In the genomic region with DNA sequence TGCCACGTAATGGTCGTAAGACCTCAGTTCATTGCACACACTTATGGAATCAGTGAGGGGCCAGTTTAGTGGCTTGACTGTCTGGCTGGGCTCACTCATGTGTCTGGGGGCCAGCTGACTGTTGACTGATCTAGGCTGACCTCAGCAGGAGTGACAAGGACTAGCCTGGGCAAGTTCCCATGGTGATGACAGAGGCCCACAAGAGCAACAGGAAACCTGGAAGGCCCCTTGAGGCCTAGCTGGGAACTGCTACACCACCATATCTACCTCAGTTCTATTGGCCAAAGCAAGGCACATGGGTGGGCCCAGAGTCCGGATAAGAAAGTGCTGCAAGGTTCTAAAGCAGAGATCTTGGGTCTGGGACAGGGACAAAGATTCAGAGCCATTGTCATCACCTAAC, we compare ENCODE assay signal across 9 cellular contexts. TPM values are rescaled to one million over a fixed set of nuclear protein-coding genes. Genes with fewer than 3 reads are reported as not detected.
DNase-seq lines count a peak whose midpoint lies in the region; ATAC-seq and TF ChIP-seq lines count a peak whose summit lies in the region.
"Had no signal": no experiment of that assay in that cellular context is flagged by ENCODE, and none has a peak within 500 bp of the region (broad histone marks: within the 10 kb centered on the region; RNA-seq: fewer than 3 reads in every experiment).

No MANE protein-coding gene starts in this region.

- no peak overlapping the region for H3K4me3 ChIP-seq in epithelial cell of esophagus (ENCODE audit: low read length)

- POLR2A ChIA-PET in activated CD4-positive, alpha-beta T cell treated with anti-CD3 and anti-CD28 coated beads, Interleukin-2, amount 10 ng/mL, durations not matched to agents 7 days and 5 days (lab: Charles Lee), result no interaction called here

- H3K4me3 Mint-ChIP-seq in activated naive CD4-positive, alpha-beta T cell treated with anti-CD3 and anti-CD28 coated beads, Interleukin-2, amount 10 ng/mL, durations not matched to agents 7 days and 5 days, result no peak overlapping the region
- H3K4me3 Mint-ChIP-seq in stimulated activated naive B cell treated with anti-CD40 and anti-IgM and Interleukin-4, amounts not matched to agents 10 μg/mL and 1 μg/mL and 100 μg/mL, for 72 hours, result no peak overlapping the region
- H3K4me3 Mint-ChIP-seq in activated CD4-positive, alpha-beta T cell treated with anti-CD3 and anti-CD28 coated beads, Interleukin-2, amount 10 ng/mL, durations not matched to agents 7 days and 5 days, result no peak overlapping the region
- H3K4me3 Mint-ChIP-seq: brain had no signal

- H3K9me3 Mint-ChIP-seq in activated naive CD4-positive, alpha-beta T cell treated with anti-CD3 and anti-CD28 coated beads, Interleukin-2, amount 10 ng/mL, durations not matched to agents 7 days and 5 days, result no peaks in the 10 kb centered on the region
- H3K9me3 Mint-ChIP-seq in stimulated activated naive B cell treated with anti-CD40 and anti-IgM and Interleukin-4, amounts not matched to agents 10 μg/mL and 1 μg/mL and 100 μg/mL, for 72 hours, result no peaks in the 10 kb centered on the region
- H3K9me3 Mint-ChIP-seq in activated CD4-positive, alpha-beta T cell treated with anti-CD3 and anti-CD28 coated beads, Interleukin-2, amount 10 ng/mL, durations not matched to agents 7 days and 5 days, result no peaks in the 10 kb centered on the region

- no peaks in the 10 kb centered on the region for H3K36me3 Mint-ChIP-seq in activated naive CD4-positive, alpha-beta T cell treated with anti-CD3 and anti-CD28 coated beads, Interleukin-2, amount 10 ng/mL, durations not matched to agents 7 days and 5 days
- H3K36me3 Mint-ChIP-seq in stimulated activated naive B cell treated with anti-CD40 and anti-IgM and Interleukin-4, amounts not matched to agents 10 μg/mL and 1 μg/mL and 100 μg/mL, for 72 hours, result no peaks in the 10 kb centered on the region
- H3K36me3 Mint-ChIP-seq in activated CD4-positive, alpha-beta T cell treated with anti-CD3 and anti-CD28 coated beads, Interleukin-2, amount 10 ng/mL, durations not matched to agents 7 days and 5 days (ENCODE audit: low read depth), result no peaks in the 10 kb centered on the region
- H3K36me3 Mint-ChIP-seq: brain had no signal

- peaks cover 32% of the 10 kb centered on the region for H3K27me3 Mint-ChIP-seq in activated naive CD4-positive, alpha-beta T cell treated with anti-CD3 and anti-CD28 coated beads, Interleukin-2, amount 10 ng/mL, durations not matched to agents 7 days and 5 days
- peaks cover 6 to 17% of the 10 kb centered on the region in 2 donors for H3K27me3 Mint-ChIP-seq in stimulated activated naive B cell treated with anti-CD40 and anti-IgM and Interleukin-4, amounts not matched to agents 10 μg/mL and 1 μg/mL and 100 μg/mL, for 72 hours
- peaks cover 5% of the 10 kb centered on the region for H3K27me3 Mint-ChIP-seq in activated CD4-positive, alpha-beta T cell treated with anti-CD3 and anti-CD28 coated beads, Interleukin-2, amount 10 ng/mL, durations not matched to agents 7 days and 5 days
- H3K27me3 Mint-ChIP-seq: brain had no signal

- no peak overlapping the region for H3K27ac Mint-ChIP-seq in activated naive CD4-positive, alpha-beta T cell treated with anti-CD3 and anti-CD28 coated beads, Interleukin-2, amount 10 ng/mL, durations not matched to agents 7 days and 5 days
- no peak overlapping the region for H3K27ac Mint-ChIP-seq in stimulated activated naive B cell treated with anti-CD40 and anti-IgM and Interleukin-4, amounts not matched to agents 10 μg/mL and 1 μg/mL and 100 μg/mL, for 72 hours
- no peak overlapping the region for H3K27ac Mint-ChIP-seq in activated CD4-positive, alpha-beta T cell treated with anti-CD3 and anti-CD28 coated beads, Interleukin-2, amount 10 ng/mL, durations not matched to agents 7 days and 5 days

- ATAC-seq in HG02798 (IDR thresholded peaks at IDR 0.05; ENCODE audit: poor library complexity, unreplicated experiment), result peak; percentile 82
- ATAC-seq in stimulated activated naive B cell treated with anti-CD40 and anti-IgM and Interleukin-4, amounts not matched to agents 10 μg/mL and 1 μg/mL and 100 μg/mL, for 72 hours (replicated peaks), result peak; percentile 85 to 92

- TF ChIP-seq CTCF in epithelial cell of esophagus (IDR thresholded peaks at IDR 0.05; ENCODE audit: insufficient read depth, low read depth, low read length, missing control alignments), result peak; percentile 58

- peaks cover 3% of the 10 kb centered on the region for H3K4me1 Mint-ChIP-seq in activated naive CD4-positive, alpha-beta T cell treated with anti-CD3 and anti-CD28 coated beads, Interleukin-2, amount 10 ng/mL, durations not matched to agents 7 days and 5 days
- peaks cover 5 to 6% of the 10 kb centered on the region in 2 donors for H3K4me1 Mint-ChIP-seq in stimulated activated naive B cell treated with anti-CD40 and anti-IgM and Interleukin-4, amounts not matched to agents 10 μg/mL and 1 μg/mL and 100 μg/mL, for 72 hours
- peaks cover 4% of the 10 kb centered on the region for H3K4me1 Mint-ChIP-seq in activated CD4-positive, alpha-beta T cell treated with anti-CD3 and anti-CD28 coated beads, Interleukin-2, amount 10 ng/mL, durations not matched to agents 7 days and 5 days

- DNase-seq in activated naive CD4-positive, alpha-beta T cell treated with anti-CD3 and anti-CD28 coated beads, Interleukin-2, amount 10 ng/mL, durations not matched to agents 7 days and 5 days, result peak; percentile 28
- no peak for DNase-seq in activated naive CD4-positive, alpha-beta T cell treated with anti-CD3 and anti-CD28 coated beads, Interleukin-2, amount 50 U/mL, for 16 hours
- peak; percentile 43 for DNase-seq in NOMO-1 treated with dmso at 0.1 percent for 144 hours (lab: John Stamatoyannopoulos, UW; ENCODE audit: unreplicated experiment)
- peak; percentile 86 for DNase-seq in epithelial cell of esophagus (ENCODE audit: low read depth)
- DNase-seq in stimulated activated naive B cell treated with anti-CD40 and anti-IgM and Interleukin-4, amounts not matched to agents 10 μg/mL and 1 μg/mL and 100 μg/mL, for 72 hours, result peak; percentile 29
- no peak for DNase-seq in activated CD4-positive, alpha-beta T cell treated with anti-CD3 and anti-CD28 coated beads, Interleukin-2, amount 10 ng/mL, durations not matched to agents 7 days and 5 days
- no peak for DNase-seq in amniotic stem cell (lab: John Stamatoyannopoulos, UW)

- CTCF ChIA-PET in activated naive CD4-positive, alpha-beta T cell treated with anti-CD3 and anti-CD28 coated beads, Interleukin-2, amount 10 ng/mL, durations not matched to agents 7 days and 5 days (lab: Charles Lee), result interaction anchor here (0.6 to 1.0 kb wide), 2 partner anchors 9 to 108 kb away, joined by 3 read pairs; no protein-coding TSS in a partner anchor
- CTCF ChIA-PET in activated CD4-positive, alpha-beta T cell treated with anti-CD3 and anti-CD28 coated beads, Interleukin-2, amount 10 ng/mL, durations not matched to agents 7 days and 5 days (lab: Charles Lee), result interaction anchor here (0.6 to 1.1 kb wide), 2 partner anchors 37 to 1582 kb away, joined by 3 to 4 read pairs; no protein-coding TSS in a partner anchor

RNA-seq across cellular contexts. Expression of a gene that starts 21.3 kb away (rescaled TPM):
- total RNA-seq in activated CD4-positive, alpha-beta T cell treated with anti-CD3 and anti-CD28 coated beads, Interleukin-2, amount 10 ng/mL, durations not matched to agents 7 days and 5 days, result not detected

Comparison
In these comparisons a context has a peak if more than half of its experiments do, and no peak if none do; other contexts are left out.
1. DNase-seq: peak in activated naive CD4-positive, alpha-beta T cell treated with anti-CD3 and anti-CD28 coated beads, Interleukin-2, amount 10 ng/mL, durations not matched to agents 7 days and 5 days (single experiment), NOMO-1 treated with dmso at 0.1 percent for 144 hours (single experiment), epithelial cell of esophagus (single experiment) and stimulated activated naive B cell treated with anti-CD40 and anti-IgM and Interleukin-4, amounts not matched to agents 10 μg/mL and 1 μg/mL and 100 μg/mL, for 72 hours (single experiment); none in activated naive CD4-positive, alpha-beta T cell treated with anti-CD3 and anti-CD28 coated beads, Interleukin-2, amount 50 U/mL, for 16 hours (single experiment), activated CD4-positive, alpha-beta T cell treated with anti-CD3 and anti-CD28 coated beads, Interleukin-2, amount 10 ng/mL, durations not matched to agents 7 days and 5 days (single experiment) and amniotic stem cell (single experiment).